20 cellular contexts compared by ENCODE assay signal in genomic region chr20:22438926-22439325, GRCh38.
DNase-seq lines count a peak whose midpoint lies in the region; ATAC-seq and TF ChIP-seq lines count a peak whose summit lies in the region.
"Had no signal": no experiment of that assay in that cellular context is flagged by ENCODE, and none has a peak within 500 bp of the region (broad histone marks: within the 10 kb centered on the region; RNA-seq: fewer than 3 reads in every experiment).

No MANE protein-coding gene starts in this region.

- H3F3A ChIP-seq in OCI-LY1 (ENCODE audit: insufficient read depth, low read length), result no peaks in the 10 kb centered on the region

- TF ChIP-seq CTCF in 22Rv1 (IDR thresholded peaks at IDR 0.05) (peak; percentile 33), GM12872 (IDR thresholded peaks at IDR 0.05; ENCODE audit: insufficient read depth, low read depth, low read length) (peak; percentile 35; the same call in 2 of the 3 replicates), OCI-LY1 (IDR thresholded peaks at IDR 0.05; ENCODE audit: low read length) (peak; percentile 20; the same call in 1 of the 2 replicates), endodermal cell (conservative IDR thresholded peaks at IDR 0.05) (peak; percentile 70), left lung (IDR thresholded peaks at IDR 0.05) (no peak)

- no peak overlapping the region for H3K27ac Mint-ChIP-seq in endodermal cell
- H3K27ac Mint-ChIP-seq: activated naive CD8-positive, alpha-beta T cell; naive thymus-derived CD8-positive, alpha-beta T cell; stimulated activated naive CD8-positive, alpha-beta T cell treated with anti-CD3 and anti-CD28 coated beads, Interleukin-15, amount 100 ng/mL, for 72 hours had no signal

- peaks cover 8% of the 10 kb centered on the region for H3K9me3 Mint-ChIP-seq in endodermal cell
- H3K9me3 Mint-ChIP-seq: stimulated activated naive CD8-positive, alpha-beta T cell treated with anti-CD3 and anti-CD28 coated beads, Interleukin-15, amount 100 ng/mL, for 72 hours had no signal

- no peak overlapping the region for H3K4me3 ChIP-seq in OCI-LY1 (ENCODE audit: low read depth, low read length, poor library complexity, severe bottlenecking)
- H3K4me3 ChIP-seq in endodermal cell (ENCODE audit: low read length), result no peak overlapping the region
- H3K4me3 ChIP-seq in left lung, result no peak overlapping the region
- H3K4me3 ChIP-seq: colonic mucosa, Peyer's patch, sigmoid colon had no signal

- intact Hi-C loops in left lung (cut with DNase I), result no loop called here

- H4K20me1 ChIP-seq in OCI-LY1 (ENCODE audit: insufficient read depth, low read length), result no peaks in the 10 kb centered on the region

- peaks cover 8% of the 10 kb centered on the region for H3K4me1 Mint-ChIP-seq in endodermal cell
- H3K4me1 Mint-ChIP-seq: naive thymus-derived CD8-positive, alpha-beta T cell; stimulated activated naive CD8-positive, alpha-beta T cell treated with anti-CD3 and anti-CD28 coated beads, Interleukin-15, amount 100 ng/mL, for 72 hours had no signal

- H3K9me3 ChIP-seq in OCI-LY1 (ENCODE audit: low read length) (no peaks in the 10 kb centered on the region), endodermal cell (ENCODE audit: control insufficient read depth, low read length) (peaks cover 10% of the 10 kb centered on the region), left lung (no peaks in the 10 kb centered on the region)
- H3K9me3 ChIP-seq: colonic mucosa, sigmoid colon had no signal

- DNase-seq in endodermal cell, result peak; percentile 70
- DNase-seq in NCI-H2196 (lab: John Stamatoyannopoulos, UW; ENCODE audit: unreplicated experiment), result no peak
- no peak for DNase-seq in left lung
- no peak for DNase-seq in activated CD4-positive, CD25-positive, alpha-beta regulatory T cell treated with anti-CD3 and anti-CD28 coated beads, Interleukin-2, amount 50 U/mL, for 72 hours
- DNase-seq: activated CD8-positive, alpha-beta memory T cell treated with anti-CD3 and anti-CD28 coated beads for 24 hours; colonic mucosa; foreskin fibroblast; GF-D8; kidney glomerular epithelial cell; naive thymus-derived CD8-positive, alpha-beta T cell; NCI-H187 treated with DMSO at 0.1 percent for 48 hours; Peyer's patch; sigmoid colon; stimulated activated naive CD8-positive, alpha-beta T cell treated with anti-CD3 and anti-CD28 coated beads, Interleukin-15, amount 100 ng/mL, for 72 hours; T1000 had no signal

- ATAC-seq in GM19467 (IDR thresholded peaks at IDR 0.05; ENCODE audit: unreplicated experiment), result no peak
- ATAC-seq in left lung, result no peak
- ATAC-seq: naive thymus-derived CD8-positive, alpha-beta T cell; stimulated activated naive CD8-positive, alpha-beta T cell treated with anti-CD3 and anti-CD28 coated beads, Interleukin-15, amount 100 ng/mL, for 72 hours had no signal

- H3K4me2 ChIP-seq in OCI-LY1 (ENCODE audit: low read length), result no peak overlapping the region

- peaks cover 5% of the 10 kb centered on the region for H3K27me3 Mint-ChIP-seq in endodermal cell (ENCODE audit: insufficient read depth)
- H3K27me3 Mint-ChIP-seq: stimulated activated naive CD8-positive, alpha-beta T cell treated with anti-CD3 and anti-CD28 coated beads, Interleukin-15, amount 100 ng/mL, for 72 hours had no signal

- H3K9me2 ChIP-seq in OCI-LY1 (ENCODE audit: low read depth, low read length), result no peaks in the 10 kb centered on the region

- H3K36me3 ChIP-seq in OCI-LY1 (ENCODE audit: insufficient read depth, low read length), result no peaks in the 10 kb centered on the region
- no peaks in the 10 kb centered on the region for H3K36me3 ChIP-seq in endodermal cell (ENCODE audit: control insufficient read depth, insufficient read depth, low read length)
- H3K36me3 ChIP-seq in left lung, result no peaks in the 10 kb centered on the region
- H3K36me3 ChIP-seq: colonic mucosa, Peyer's patch, sigmoid colon had no signal

- H3K4me1 ChIP-seq in OCI-LY1 (ENCODE audit: insufficient read depth, low read length, severe bottlenecking) (no peaks in the 10 kb centered on the region), endodermal cell (ENCODE audit: control insufficient read depth, insufficient read depth, low read length) (peaks cover 4% of the 10 kb centered on the region), left lung (no peaks in the 10 kb centered on the region)
- H3K4me1 ChIP-seq: colonic mucosa, Peyer's patch, sigmoid colon had no signal

- H3K9ac ChIP-seq in OCI-LY1 (ENCODE audit: low read length), result no peak overlapping the region
- no peak overlapping the region for H3K9ac ChIP-seq in endodermal cell (ENCODE audit: extremely low read depth, low read length, poor library complexity, severe bottlenecking)

- 83% methylated on average over 2 to 4 of the region's 4 CpGs for WGBS in endodermal cell (ENCODE audit: insufficient coverage in 1 of 2, insufficient read length in 1 of 2), 2 experiments

- no peaks in the 10 kb centered on the region for H3K79me2 ChIP-seq in OCI-LY1 (ENCODE audit: insufficient read depth, low read length)

- no peaks in the 10 kb centered on the region for H3K36me3 Mint-ChIP-seq in endodermal cell (ENCODE audit: low read depth)
- H3K36me3 Mint-ChIP-seq: activated naive CD8-positive, alpha-beta T cell; naive thymus-derived CD8-positive, alpha-beta T cell had no signal

- H3K27ac ChIP-seq in 22Rv1, result no peak overlapping the region
- no peak overlapping the region for H3K27ac ChIP-seq in OCI-LY1 (ENCODE audit: low read depth, low read length, poor library complexity, severe bottlenecking)
- no peak overlapping the region for H3K27ac ChIP-seq in endodermal cell (ENCODE audit: low read depth, low read length)
- no peak overlapping the region for H3K27ac ChIP-seq in left lung
- H3K27ac ChIP-seq: colonic mucosa, Peyer's patch, sigmoid colon had no signal

- no peak overlapping the region for H2AFZ ChIP-seq in OCI-LY1 (ENCODE audit: low read length)

- H3K4me3 Mint-ChIP-seq in endodermal cell, result no peak overlapping the region
- H3K4me3 Mint-ChIP-seq: activated naive CD8-positive, alpha-beta T cell; naive thymus-derived CD8-positive, alpha-beta T cell; stimulated activated naive CD8-positive, alpha-beta T cell treated with anti-CD3 and anti-CD28 coated beads, Interleukin-15, amount 100 ng/mL, for 72 hours had no signal

- H3K27me3 ChIP-seq in OCI-LY1 (ENCODE audit: insufficient read depth, low read length) (no peaks in the 10 kb centered on the region), endodermal cell (ENCODE audit: control insufficient read depth, insufficient read depth, low read length, poor library complexity, severe bottlenecking) (no peaks in the 10 kb centered on the region), left lung (no peaks in the 10 kb centered on the region)
- H3K27me3 ChIP-seq: colonic mucosa, Peyer's patch, sigmoid colon had no signal

Comparison
In these comparisons a context has a peak if more than half of its experiments do, and no peak if none do; other contexts are left out.
1. CTCF ChIP-seq: peak in 22Rv1 (single experiment), GM12872 (single experiment), OCI-LY1 (single experiment) and endodermal cell (single experiment); none in left lung (0 of 2).